In genomic region chr4:128837679-128838078, GRCh38 we compare ENCODE assay signal across 21 cellular contexts. TPM values are rescaled to one million over a fixed set of nuclear protein-coding genes. Genes with fewer than 3 reads are reported as not detected.
A peak's percentile ranks its signal among the peaks of the same experiment; 100 is the strongest.
DNase-seq lines count a peak whose midpoint lies in the region; ATAC-seq lines count a peak whose summit lies in the region.
"Had no signal": no experiment of that assay in that cellular context is flagged by ENCODE, and none has a peak within 500 bp of the region (broad histone marks: within the 10 kb centered on the region; RNA-seq: fewer than 3 reads in every experiment).

No MANE protein-coding gene starts in this region.

- H3K4me3 Mint-ChIP-seq in T-helper 17 cell: no peak overlapping the region
- H3K4me3 Mint-ChIP-seq in natural killer cell treated with Interleukin-12 subunit alpha and Interleukin-12 subunit beta and Interleukin-15 and Interleukin-18, amount 100 ng/mL, for 72 hours: no peak overlapping the region
- H3K4me3 Mint-ChIP-seq: activated CD4-positive, alpha-beta T cell treated with anti-CD3 and anti-CD28 coated beads, Interleukin-2, amount 10 ng/mL, durations not matched to agents 7 days and 5 days; neural progenitor cell had no signal

- peak; percentile 6 for DNase-seq in activated CD8-positive, alpha-beta memory T cell treated with anti-CD3 and anti-CD28 coated beads, Interleukin-2, amount 50 U/mL, for 48 hours
- no peak for DNase-seq in activated CD8-positive, alpha-beta memory T cell treated with anti-CD3 and anti-CD28 coated beads, Interleukin-2, amount 50 U/mL, for 4 hours
- DNase-seq in T-helper 17 cell: no peak
- DNase-seq in natural killer cell treated with Interleukin-12 subunit alpha and Interleukin-12 subunit beta and Interleukin-15 and Interleukin-18, amount 100 ng/mL, for 72 hours (ENCODE audit: low spot score): no peak
- no peak for DNase-seq in A172 (ENCODE audit: low spot score)
- DNase-seq in CD1c-positive myeloid dendritic cell (ENCODE audit: extremely low spot score): no peak
- DNase-seq: activated CD4-positive, alpha-beta T cell treated with anti-CD3 and anti-CD28 coated beads, Interleukin-2, amount 10 ng/mL, durations not matched to agents 7 days and 5 days; CD4-positive, CD25-positive, alpha-beta regulatory T cell; central memory CD4-positive, alpha-beta T cell; effector memory CD4-positive, alpha-beta T cell; KBM-7; mesenchymal stem cell; NCI-H1092; NCI-H774; retina; stimulated activated CD4-positive, alpha-beta T cell treated with anti-CD3 and anti-CD28 coated beads, Interleukin-15, amount 100 ng/mL, for 24 hours; stomach had no signal

- H3K9me3 ChIP-seq in T-helper 17 cell (ENCODE audit: control insufficient read depth, low read length, poor library complexity, severe bottlenecking): no peaks in the 10 kb centered on the region
- H3K9me3 ChIP-seq: stomach had no signal

- H3K27me3 Mint-ChIP-seq in T-helper 17 cell: no peaks in the 10 kb centered on the region
- no peaks in the 10 kb centered on the region for H3K27me3 Mint-ChIP-seq in natural killer cell treated with Interleukin-12 subunit alpha and Interleukin-12 subunit beta and Interleukin-15 and Interleukin-18, amount 100 ng/mL, for 72 hours
- H3K27me3 Mint-ChIP-seq: activated CD4-positive, alpha-beta T cell treated with anti-CD3 and anti-CD28 coated beads, Interleukin-2, amount 10 ng/mL, durations not matched to agents 7 days and 5 days; CD4-positive, CD25-positive, alpha-beta regulatory T cell had no signal

- peaks cover 3% of the 10 kb centered on the region for H3K36me3 Mint-ChIP-seq in T-helper 17 cell (ENCODE audit: low read depth)
- peaks cover 2% of the 10 kb centered on the region for H3K36me3 Mint-ChIP-seq in natural killer cell treated with Interleukin-12 subunit alpha and Interleukin-12 subunit beta and Interleukin-15 and Interleukin-18, amount 100 ng/mL, for 72 hours

- peak; percentile 43 for ATAC-seq in GM18909 (IDR thresholded peaks at IDR 0.05; ENCODE audit: poor library complexity, unreplicated experiment)
- ATAC-seq in T-helper 17 cell: no peak
- ATAC-seq in natural killer cell treated with Interleukin-12 subunit alpha and Interleukin-12 subunit beta and Interleukin-15 and Interleukin-18, amount 100 ng/mL, for 72 hours: no peak
- ATAC-seq in HG03571 (IDR thresholded peaks at IDR 0.05; ENCODE audit: unreplicated experiment): no peak
- ATAC-seq: Panc1 had no signal

- peak overlapping the region; percentile 68 for H3K27ac Mint-ChIP-seq in T-helper 17 cell
- H3K27ac Mint-ChIP-seq in natural killer cell treated with Interleukin-12 subunit alpha and Interleukin-12 subunit beta and Interleukin-15 and Interleukin-18, amount 100 ng/mL, for 72 hours: peak overlapping the region; percentile 20 to 34
- H3K27ac Mint-ChIP-seq: activated CD4-positive, alpha-beta T cell treated with anti-CD3 and anti-CD28 coated beads, Interleukin-2, amount 10 ng/mL, durations not matched to agents 7 days and 5 days; neural progenitor cell had no signal

- H3K4me1 Mint-ChIP-seq in T-helper 17 cell: peaks cover 50% of the 10 kb centered on the region
- peaks cover 36% of the 10 kb centered on the region in 2 donors for H3K4me1 Mint-ChIP-seq in natural killer cell treated with Interleukin-12 subunit alpha and Interleukin-12 subunit beta and Interleukin-15 and Interleukin-18, amount 100 ng/mL, for 72 hours (ENCODE audit: low read depth in 2 of 2)

- no peaks in the 10 kb centered on the region for H3K9me3 Mint-ChIP-seq in natural killer cell treated with Interleukin-12 subunit alpha and Interleukin-12 subunit beta and Interleukin-15 and Interleukin-18, amount 100 ng/mL, for 72 hours
- H3K9me3 Mint-ChIP-seq: activated CD4-positive, alpha-beta T cell treated with anti-CD3 and anti-CD28 coated beads, Interleukin-2, amount 10 ng/mL, durations not matched to agents 7 days and 5 days; CD4-positive, CD25-positive, alpha-beta regulatory T cell; neural progenitor cell had no signal

RNA-seq across cellular contexts. Expression of gene JADE1, which starts 28.2 kb away (rescaled TPM):
- 10 to 100 TPM; 38.0 to 53.1 TPM for total RNA-seq in T-helper 17 cell
- 10 to 100 TPM; 21.7 to 33.6 TPM for total RNA-seq in natural killer cell treated with Interleukin-12 subunit alpha and Interleukin-12 subunit beta and Interleukin-15 and Interleukin-18, amount 100 ng/mL, for 72 hours
- 16.3 and 17.7 TPM in 2 replicates for total RNA-seq in A172 (2014; rRNA removed; shearing (Covaris generic))
